ENCODE assay signal across 17 cellular contexts in the genomic region with DNA sequence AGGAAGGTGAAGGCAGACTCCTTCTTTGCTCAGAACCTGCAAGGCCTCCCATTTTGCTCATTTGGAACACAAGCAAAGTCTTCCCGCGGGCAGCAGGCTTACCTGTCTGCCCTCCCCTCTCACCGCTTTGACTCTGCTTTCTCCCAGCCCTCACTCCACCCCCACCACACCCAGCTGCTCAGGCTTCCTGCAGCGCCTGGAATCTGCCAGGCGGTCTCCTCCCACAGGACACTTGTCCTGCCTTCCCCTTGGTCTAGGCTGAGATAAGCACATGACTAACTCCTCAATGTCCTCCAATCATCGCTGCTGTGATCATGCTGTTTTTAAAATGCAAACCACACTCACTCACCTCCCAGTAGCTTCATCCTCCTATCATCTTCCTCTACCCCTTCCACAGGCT.
DNase-seq lines count a peak whose midpoint lies in the region; ATAC-seq, FAIRE-seq and TF ChIP-seq lines count a peak whose summit lies in the region.
"Had no signal": no experiment of that assay in that cellular context is flagged by ENCODE, and none has a peak within 500 bp of the region (broad histone marks: within the 10 kb centered on the region; RNA-seq: fewer than 3 reads in every experiment).

No MANE protein-coding gene starts in this region.

- H3K9me3 Mint-ChIP-seq in endodermal cell: peaks cover 9% of the 10 kb centered on the region
- peaks cover 2% of the 10 kb centered on the region for H3K9me3 Mint-ChIP-seq in neural progenitor cell
- H3K9me3 Mint-ChIP-seq in activated CD4-positive, alpha-beta T cell treated with anti-CD3 and anti-CD28 coated beads, Interleukin-2, amount 10 ng/mL, durations not matched to agents 7 days and 5 days: no peaks in the 10 kb centered on the region

- H3K27me3 ChIP-seq in endodermal cell (ENCODE audit: control insufficient read depth, insufficient read depth, low read length, poor library complexity, severe bottlenecking) (no peaks in the 10 kb centered on the region), neural progenitor cell (no peaks in the 10 kb centered on the region), HepG2 (ENCODE audit: control insufficient read depth in 1 of 2, insufficient read depth in 2 of 2, low read length in 2 of 2) (peaks cover 1 to 6% of the 10 kb centered on the region in 2 experiments; a peak in 2 of 5 replicates)
- H3K27me3 ChIP-seq: right lobe of liver, uterus had no signal

- no peaks in the 10 kb centered on the region for H3K36me3 ChIP-seq in endodermal cell (ENCODE audit: control insufficient read depth, insufficient read depth, low read length)
- H3K36me3 ChIP-seq in neural progenitor cell: no peaks in the 10 kb centered on the region
- no peaks in the 10 kb centered on the region for H3K36me3 ChIP-seq in HepG2 (replicated peaks in 1 of 2; ENCODE audit: control insufficient read depth in 1 of 2, insufficient read depth in 2 of 2, low read length in 2 of 2)
- H3K36me3 ChIP-seq: right lobe of liver, uterus had no signal

- H3K79me2 ChIP-seq in neural progenitor cell (ENCODE audit: low read depth) (no peaks in the 10 kb centered on the region), HepG2 (ENCODE audit: insufficient read depth, low read length) (no peaks in the 10 kb centered on the region)

- H3K9me3 ChIP-seq in endodermal cell (ENCODE audit: control insufficient read depth, low read length) (peaks cover 3% of the 10 kb centered on the region), neural progenitor cell (ENCODE audit: low read depth) (no peaks in the 10 kb centered on the region), HepG2 (ENCODE audit: low read length) (no peaks in the 10 kb centered on the region)
- H3K9me3 ChIP-seq: right lobe of liver, uterus had no signal

- H3K9ac ChIP-seq in endodermal cell (ENCODE audit: extremely low read depth, low read length, poor library complexity, severe bottlenecking) (no peak overlapping the region), neural progenitor cell (no peak overlapping the region), HepG2 (ENCODE audit: insufficient read depth, low read depth, low read length) (no peak overlapping the region)

- in situ Hi-C loops in HepG2 (cut with HindIII; ENCODE audit: extremely low pct_ligation_motif_present, low pct_unique_long_range_greater_than_20kb): no loop called here

- peak overlapping the region; percentile 16 for H3K4me2 ChIP-seq in neural progenitor cell
- H3K4me2 ChIP-seq in HepG2 (ENCODE audit: low read depth, low read length): no peak overlapping the region

- DNase-seq in NCI-H2227 (lab: John Stamatoyannopoulos, UW; ENCODE audit: unreplicated experiment): peak; percentile 8
- DNase-seq in NCI-H2227 treated with DMSO at 0.1 percent for 48 hours (lab: John Stamatoyannopoulos, UW): no peak
- DNase-seq in NCI-H146 (lab: John Stamatoyannopoulos, UW): peak; percentile 93
- DNase-seq in endodermal cell: peak; percentile 95
- peak; percentile 52 for DNase-seq in neural progenitor cell (ENCODE audit: low spot score)
- no peak for DNase-seq in HepG2 (ENCODE audit: low spot score)
- DNase-seq in HUDEP-2 (lab: John Stamatoyannopoulos, UW; ENCODE audit: unreplicated experiment in 76 of 76): no peak
- no peak for DNase-seq in activated CD4-positive, alpha-beta T cell treated with anti-CD3 and anti-CD28 coated beads, Interleukin-2, amount 10 ng/mL, durations not matched to agents 7 days and 5 days
- DNase-seq: activated CD4-positive, alpha-beta T cell treated with anti-CD3 and anti-CD28 coated beads for 4 hours; activated gamma-delta T cell; CD4-positive, CD25-positive, alpha-beta regulatory T cell; effector CD8-positive, alpha-beta T cell; head of caudate nucleus; IMR-90; left cardiac atrium; right lobe of liver; uterus had no signal

- no TSS peak for BruUV-seq in HepG2 (replicated peaks; lab: Mats Ljungman, UMichigan)

- H3K27me3 Mint-ChIP-seq in endodermal cell (ENCODE audit: insufficient read depth) (no peaks in the 10 kb centered on the region), neural progenitor cell (ENCODE audit: insufficient read depth, low read depth) (no peaks in the 10 kb centered on the region)
- peaks cover 3% of the 10 kb centered on the region for H3K27me3 Mint-ChIP-seq in activated CD4-positive, alpha-beta T cell treated with anti-CD3 and anti-CD28 coated beads, Interleukin-2, amount 10 ng/mL, durations not matched to agents 7 days and 5 days

- H4K20me1 ChIP-seq in neural progenitor cell (ENCODE audit: low read depth) (no peaks in the 10 kb centered on the region), HepG2 (ENCODE audit: insufficient read depth, low read length) (no peaks in the 10 kb centered on the region)

- H3K36me3 Mint-ChIP-seq in endodermal cell (ENCODE audit: low read depth) (no peaks in the 10 kb centered on the region), neural progenitor cell (no peaks in the 10 kb centered on the region)
- no peaks in the 10 kb centered on the region for H3K36me3 Mint-ChIP-seq in activated CD4-positive, alpha-beta T cell treated with anti-CD3 and anti-CD28 coated beads, Interleukin-2, amount 10 ng/mL, durations not matched to agents 7 days and 5 days (ENCODE audit: low read depth)
- H3K36me3 Mint-ChIP-seq: CD4-positive, CD25-positive, alpha-beta regulatory T cell had no signal

- intact Hi-C loops in HepG2 (cut with micrococcal nuclease; ENCODE audit: unreplicated experiment): no loop called here

- no peaks in the 10 kb centered on the region for H3F3A ChIP-seq in neural progenitor cell (ENCODE audit: low read depth)

- H3K27ac Mint-ChIP-seq in endodermal cell (peak overlapping the region; percentile 0), neural progenitor cell (peak overlapping the region; percentile 28)
- H3K27ac Mint-ChIP-seq in activated CD4-positive, alpha-beta T cell treated with anti-CD3 and anti-CD28 coated beads, Interleukin-2, amount 10 ng/mL, durations not matched to agents 7 days and 5 days: no peak overlapping the region
- H3K27ac Mint-ChIP-seq: CD4-positive, CD25-positive, alpha-beta regulatory T cell had no signal

- H3K4me3 ChIP-seq in endodermal cell (ENCODE audit: low read length): no peak overlapping the region
- H3K4me3 ChIP-seq in neural progenitor cell: no peak overlapping the region
- no peak overlapping the region for H3K4me3 ChIP-seq in HepG2 (replicated peaks in 1 of 3; ENCODE audit: insufficient read depth in 1 of 3, low read depth in 2 of 3, low read length in 3 of 3)
- H3K4me3 ChIP-seq: right lobe of liver, uterus had no signal

- TF ChIP-seq CTCF in endodermal cell (conservative IDR thresholded peaks at IDR 0.05) (no peak), neural progenitor cell (IDR thresholded peaks at IDR 0.05) (no peak), HepG2 (CRISPR knock-in tag; IDR thresholded peaks at IDR 0.05) (no peak)

- CTCF ChIA-PET in HepG2 (lab: Yijun Ruan, JAX; ENCODE audit: low intra/inter-chr PET ratio, low total read pairs): no interaction called here
- CTCF ChIA-PET in activated CD4-positive, alpha-beta T cell treated with anti-CD3 and anti-CD28 coated beads, Interleukin-2, amount 10 ng/mL, durations not matched to agents 7 days and 5 days (lab: Charles Lee): no interaction called here

- H3K4me3 Mint-ChIP-seq in endodermal cell (no peak overlapping the region), neural progenitor cell (no peak overlapping the region)
- H3K4me3 Mint-ChIP-seq in activated CD4-positive, alpha-beta T cell treated with anti-CD3 and anti-CD28 coated beads, Interleukin-2, amount 10 ng/mL, durations not matched to agents 7 days and 5 days: no peak overlapping the region
- H3K4me3 Mint-ChIP-seq: CD4-positive, CD25-positive, alpha-beta regulatory T cell had no signal

- no peak for ATAC-seq in HepG2
- ATAC-seq: right lobe of liver had no signal

- TF ChIP-seq EP300 in HepG2 (IDR thresholded peaks at IDR 0.05; ENCODE audit: low read depth in 2 of 2, low read length in 2 of 2) (no peak), HepG2 (CRISPR knock-in tag; IDR thresholded peaks at IDR 0.05; ENCODE audit: borderline replicate concordance) (no peak)

- peaks cover 9% of the 10 kb centered on the region for H3K4me1 Mint-ChIP-seq in endodermal cell
- H3K4me1 Mint-ChIP-seq in neural progenitor cell: peaks cover 4% of the 10 kb centered on the region
- H3K4me1 Mint-ChIP-seq in activated CD4-positive, alpha-beta T cell treated with anti-CD3 and anti-CD28 coated beads, Interleukin-2, amount 10 ng/mL, durations not matched to agents 7 days and 5 days: no peaks in the 10 kb centered on the region
- H3K4me1 Mint-ChIP-seq: CD4-positive, CD25-positive, alpha-beta regulatory T cell had no signal

- TF ChIP-seq RAD21 in HepG2 (CRISPR knock-in tag; IDR thresholded peaks at IDR 0.05): no peak

- 20 to 32% methylated on average over 1 to 6 of the region's 6 CpGs for WGBS in endodermal cell (ENCODE audit: insufficient coverage in 1 of 2, insufficient read length in 1 of 2), 2 experiments
- 4% methylated on average over 6 of the region's 6 CpGs for WGBS in HepG2 (ENCODE audit: low lambda C conversion rate)

- H3K27ac ChIP-seq in endodermal cell (ENCODE audit: low read depth, low read length) (no peak overlapping the region), neural progenitor cell (no peak overlapping the region), HepG2 (ENCODE audit: extremely low read length, insufficient read depth, low read length) (no peak overlapping the region)
- H3K27ac ChIP-seq: right lobe of liver, uterus had no signal

- no peak for FAIRE-seq in HepG2 (lab: Jason Lieb, UNC)

- peak overlapping the region; percentile 82 for H2AFZ ChIP-seq in neural progenitor cell (replicated peaks)
- H2AFZ ChIP-seq in HepG2 (ENCODE audit: low read length): no peak overlapping the region

- no peaks in the 10 kb centered on the region for H3K4me1 ChIP-seq in endodermal cell (ENCODE audit: control insufficient read depth, insufficient read depth, low read length)
- peaks cover 6% of the 10 kb centered on the region for H3K4me1 ChIP-seq in neural progenitor cell
- H3K4me1 ChIP-seq in HepG2 (ENCODE audit: insufficient read depth, low read length): no peaks in the 10 kb centered on the region
- H3K4me1 ChIP-seq: right lobe of liver, uterus had no signal

- TF ChIP-seq POLR2A in HepG2 (IDR thresholded peaks at IDR 0.05; ENCODE audit: insufficient read depth in 1 of 2, low read depth in 2 of 2, low read length in 2 of 2): no peak

- POLR2A ChIA-PET in HepG2 (lab: Yijun Ruan, JAX): no interaction called here
- POLR2A ChIA-PET in activated CD4-positive, alpha-beta T cell treated with anti-CD3 and anti-CD28 coated beads, Interleukin-2, amount 10 ng/mL, durations not matched to agents 7 days and 5 days (lab: Charles Lee): no interaction called here

TF ChIP-seq in HepG2, 621 proteins besides CTCF, POLR2A, EP300 and RAD21:
- TF ChIP-seq XRCC5 (optimal IDR thresholded peaks at IDR 0.05; ENCODE audit: low read length): no peak
- no peak for TF ChIP-seq ZNF562 (CRISPR knock-in tag; IDR thresholded peaks at IDR 0.05; ENCODE audit: borderline replicate concordance)
- TF ChIP-seq ZNF550 (CRISPR knock-in tag; IDR thresholded peaks at IDR 0.05; ENCODE audit: borderline replicate concordance): no peak
- no peak for TF ChIP-seq NFE2L1 (CRISPR knock-in tag; IDR thresholded peaks at IDR 0.05; ENCODE audit: borderline replicate concordance)

Comparison
In these comparisons a context has a peak if more than half of its experiments do, and no peak if none do; other contexts are left out.
1. DNase-seq: peak in NCI-H2227 (single experiment), NCI-H146 (single experiment), endodermal cell (single experiment) and neural progenitor cell (single experiment); none in NCI-H2227 treated with DMSO at 0.1 percent for 48 hours (single experiment), HepG2 (single experiment), HUDEP-2 (0 of 76) and activated CD4-positive, alpha-beta T cell treated with anti-CD3 and anti-CD28 coated beads, Interleukin-2, amount 10 ng/mL, durations not matched to agents 7 days and 5 days (single experiment).